8 cellular contexts compared by ENCODE assay signal in the genomic region with DNA sequence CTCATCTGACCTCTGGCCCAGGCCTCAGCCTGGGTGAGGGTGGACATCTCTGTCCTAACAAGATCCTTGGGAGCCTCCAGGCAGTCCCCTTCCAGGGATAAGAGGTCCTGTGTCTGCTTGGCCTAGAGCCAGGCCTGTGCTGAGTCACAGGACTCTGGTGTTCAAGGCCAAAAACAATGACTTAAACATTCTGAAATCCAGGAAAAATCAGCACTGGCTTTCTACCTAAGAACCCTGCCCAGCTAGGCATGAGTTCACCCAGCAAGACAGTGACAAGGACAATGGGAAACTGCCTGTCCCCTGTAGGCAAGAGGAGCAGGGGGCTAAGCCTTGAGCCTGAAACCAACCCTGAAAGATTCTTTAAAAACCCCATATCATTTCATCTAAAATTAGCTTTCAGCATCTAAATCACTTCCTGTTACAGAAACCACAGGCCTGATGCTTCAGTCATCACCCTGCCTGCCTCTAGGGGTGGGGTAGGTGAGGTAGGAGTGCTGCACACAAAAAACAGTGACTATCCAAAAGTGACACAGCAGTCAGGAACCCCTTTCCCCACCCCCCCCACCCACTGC. TPM values are rescaled to one million over a fixed set of nuclear protein-coding genes. Genes with fewer than 3 reads are reported as not detected.
DNase-seq lines count a peak whose midpoint lies in the region; ATAC-seq, FAIRE-seq and TF ChIP-seq lines count a peak whose summit lies in the region.

No MANE protein-coding gene starts in this region.

- peak overlapping the region; percentile 82 for H2AFZ ChIP-seq in astrocyte (ENCODE audit: low read depth, low read length)

- H3K27me3 ChIP-seq in astrocyte (ENCODE audit: insufficient read depth, low read length), result no peaks in the 10 kb centered on the region

- TF ChIP-seq CTCF in AG10803 (conservative IDR thresholded peaks at IDR 0.05; ENCODE audit: low read length) (no peak; the same call in 1 of the 2 replicates), astrocyte (IDR thresholded peaks at IDR 0.05; ENCODE audit: insufficient read depth, low read depth, low read length) (no peak)

- FAIRE-seq in astrocyte (lab: Jason Lieb, UNC), result no peak

- ATAC-seq in GM19324 (IDR thresholded peaks at IDR 0.05; ENCODE audit: low FRiP score, unreplicated experiment) (peak; percentile 75), HG03432 (IDR thresholded peaks at IDR 0.05; ENCODE audit: unreplicated experiment) (peak; percentile 77)

- H3K79me2 ChIP-seq in astrocyte (ENCODE audit: insufficient read depth, low read length), result no peaks in the 10 kb centered on the region

- no peaks in the 10 kb centered on the region for H3K36me3 Mint-ChIP-seq in astrocyte (ENCODE audit: low read depth, unreplicated experiment)

- peak overlapping the region; percentile 72 for H3K9ac ChIP-seq in astrocyte (ENCODE audit: low read length)

- H3K36me3 ChIP-seq in astrocyte (ENCODE audit: insufficient read depth, low read length), result no peaks in the 10 kb centered on the region

- H3K4me3 ChIP-seq in AG10803 (ENCODE audit: low read length), result no peak overlapping the region
- peak overlapping the region; percentile 6 for H3K4me3 ChIP-seq in astrocyte (ENCODE audit: insufficient read depth, low read depth, low read length)

- DNase-seq in AG10803 (ENCODE audit: low read depth), result peak; percentile 92
- peak; percentile 80 for DNase-seq in SW480 (ENCODE audit: low spot score)
- DNase-seq in astrocyte (ENCODE audit: low read depth), result peak; percentile 93
- DNase-seq in kidney glomerular epithelial cell (lab: John Stamatoyannopoulos, UW), result peak; percentile 66
- DNase-seq in stimulated activated CD4-positive, alpha-beta T cell treated with anti-CD3 and anti-CD28 coated beads, TNF-alpha, amount 100 ng/mL, for 4 hours (ENCODE audit: low read depth in 3 of 3), result peak; percentile 37 to 58 (median 44)
- no peak for DNase-seq in NCI-H1930 (lab: John Stamatoyannopoulos, UW)

- peaks cover 3% of the 10 kb centered on the region for H3K9me3 Mint-ChIP-seq in astrocyte (ENCODE audit: unreplicated experiment)

- peaks cover 39% of the 10 kb centered on the region for H3K4me1 ChIP-seq in astrocyte (ENCODE audit: insufficient read depth, low read length)

- H3K27ac Mint-ChIP-seq in astrocyte (ENCODE audit: unreplicated experiment), result peak overlapping the region; percentile 95

- H3K4me2 ChIP-seq in astrocyte (ENCODE audit: low read length), result peak overlapping the region; percentile 81

- no peak overlapping the region for H3K4me3 Mint-ChIP-seq in astrocyte (ENCODE audit: unreplicated experiment)

- no peaks in the 10 kb centered on the region for H4K20me1 ChIP-seq in astrocyte (ENCODE audit: insufficient read depth, low read length)

- peak overlapping the region; percentile 95 for H3K27ac ChIP-seq in astrocyte (ENCODE audit: low read depth, low read length)

- H3K4me1 Mint-ChIP-seq in astrocyte (ENCODE audit: low read depth, unreplicated experiment), result peaks cover 21% of the 10 kb centered on the region

- no peaks in the 10 kb centered on the region for H3K9me3 ChIP-seq in astrocyte (ENCODE audit: insufficient read depth, low read depth, low read length)

- H3K27me3 Mint-ChIP-seq in astrocyte (ENCODE audit: low read depth, unreplicated experiment), result peaks cover 8% of the 10 kb centered on the region

RNA-seq across cellular contexts. Expression of a gene that starts 29.9 kb away (rescaled TPM):
- total RNA-seq in astrocyte, result not detected in 2 replicates

RNA-seq across cellular contexts. Expression of a gene that starts 43.0 kb away (rescaled TPM):
- total RNA-seq in astrocyte, result not detected in 2 replicates

Comparison
In these comparisons a context has a peak if more than half of its experiments do, and no peak if none do; other contexts are left out.
1. DNase-seq: peak in AG10803 (single experiment), SW480 (single experiment), astrocyte (single experiment), kidney glomerular epithelial cell (single experiment) and stimulated activated CD4-positive, alpha-beta T cell treated with anti-CD3 and anti-CD28 coated beads, TNF-alpha, amount 100 ng/mL, for 4 hours (3 of 3); none in NCI-H1930 (0 of 2).